Comparison of ENCODE assay signal across 18 cellular contexts in genomic region chrX:40065291-40066046, GRCh38. TPM values are rescaled to one million over a fixed set of nuclear protein-coding genes. Genes with fewer than 3 reads are reported as not detected.
DNase-seq lines count a peak whose midpoint lies in the region; ATAC-seq and TF ChIP-seq lines count a peak whose summit lies in the region.
"Had no signal": no experiment of that assay in that cellular context is flagged by ENCODE, and none has a peak within 500 bp of the region (broad histone marks: within the 10 kb centered on the region; RNA-seq: fewer than 3 reads in every experiment).

No MANE protein-coding gene starts in this region.

- POLR2A ChIA-PET in CD8-positive, alpha-beta memory T cell (lab: Charles Lee), result no interaction called here
- POLR2A ChIA-PET in activated CD8-positive, alpha-beta T cell treated with anti-CD3 and anti-CD28 coated beads for 36 hours (lab: Charles Lee), result no interaction called here

- peaks cover 0 to 86% (median under 1%) of the 10 kb centered on the region in 3 donors for H3K36me3 Mint-ChIP-seq in CD8-positive, alpha-beta memory T cell
- peaks cover 53% of the 10 kb centered on the region for H3K36me3 Mint-ChIP-seq in activated CD8-positive, alpha-beta T cell treated with anti-CD3 and anti-CD28 coated beads for 36 hours (ENCODE audit: low read depth)
- peaks cover 84% of the 10 kb centered on the region for H3K36me3 Mint-ChIP-seq in dendritic cell treated with granulocyte-macrophage colony-stimulating factor and Interleukin-4, amounts not matched to agents 40 ng/mL and 50 ng/mL, for 4 days (ENCODE audit: low read depth)

- DNase-seq in CD1c-positive myeloid dendritic cell (ENCODE audit: extremely low spot score) (peak; percentile 68), NCI-H1417 treated with DMSO at 0.1 percent for 48 hours (lab: John Stamatoyannopoulos, UW) (no peak)
- DNase-seq in CD8-positive, alpha-beta memory T cell, result no peak
- DNase-seq in activated CD8-positive, alpha-beta T cell treated with anti-CD3 and anti-CD28 coated beads for 36 hours, result peak; percentile 55
- DNase-seq: DND-41, dorsolateral prefrontal cortex, mammary epithelial cell, NCI-H2029 treated with DMSO at 0.1 percent for 48 hours, NCI-H524 treated with DMSO at 0.1 percent for 48 hours had no signal

- CTCF ChIA-PET in CD8-positive, alpha-beta memory T cell (lab: Charles Lee), result no interaction called here
- CTCF ChIA-PET in activated CD8-positive, alpha-beta T cell treated with anti-CD3 and anti-CD28 coated beads for 36 hours (lab: Charles Lee), result interaction anchor here (0.8 kb wide), 1 partner anchor 252 kb away, joined by 3 read pairs; no protein-coding TSS in a partner anchor

- no peak overlapping the region for H3K27ac ChIP-seq in CD8-positive, alpha-beta memory T cell (ENCODE audit: low read depth, low read length)
- H3K27ac ChIP-seq: dorsolateral prefrontal cortex, esophagus muscularis mucosa, psoas muscle, SJSA1, suprapubic skin had no signal

- intact Hi-C loops in activated CD8-positive, alpha-beta T cell treated with anti-CD3 and anti-CD28 coated beads for 36 hours (cut with micrococcal nuclease), result no loop called here
- intact Hi-C loops in dendritic cell treated with granulocyte-macrophage colony-stimulating factor and Interleukin-4, amounts not matched to agents 40 ng/mL and 50 ng/mL, for 4 days (cut with micrococcal nuclease), result no loop called here

- H3K4me3 Mint-ChIP-seq in CD8-positive, alpha-beta memory T cell, result peak overlapping the region in 5 of 7 donors; percentile 10 to 61 (median 41)
- H3K4me3 Mint-ChIP-seq in activated CD8-positive, alpha-beta T cell treated with anti-CD3 and anti-CD28 coated beads for 36 hours, result peak overlapping the region; percentile 42
- H3K4me3 Mint-ChIP-seq in dendritic cell treated with granulocyte-macrophage colony-stimulating factor and Interleukin-4, amounts not matched to agents 40 ng/mL and 50 ng/mL, for 4 days, result peak overlapping the region; percentile 17
- H3K4me3 Mint-ChIP-seq: B cell, nephron had no signal

- peak; percentile 68 for ATAC-seq in activated CD8-positive, alpha-beta T cell treated with anti-CD3 and anti-CD28 coated beads for 36 hours
- ATAC-seq in HG03097 (IDR thresholded peaks at IDR 0.05; ENCODE audit: low FRiP score, unreplicated experiment) (no peak), HG03457 (IDR thresholded peaks at IDR 0.05; ENCODE audit: unreplicated experiment) (no peak)

- H3K27me3 Mint-ChIP-seq in CD8-positive, alpha-beta memory T cell, result peaks cover 0 to 11% of the 10 kb centered on the region in 2 donors
- no peaks in the 10 kb centered on the region for H3K27me3 Mint-ChIP-seq in activated CD8-positive, alpha-beta T cell treated with anti-CD3 and anti-CD28 coated beads for 36 hours
- no peaks in the 10 kb centered on the region for H3K27me3 Mint-ChIP-seq in dendritic cell treated with granulocyte-macrophage colony-stimulating factor and Interleukin-4, amounts not matched to agents 40 ng/mL and 50 ng/mL, for 4 days
- H3K27me3 Mint-ChIP-seq: B cell had no signal

- H3K27me3 ChIP-seq in CD8-positive, alpha-beta memory T cell (ENCODE audit: insufficient read depth, low read length, poor library complexity, severe bottlenecking), result no peaks in the 10 kb centered on the region
- H3K27me3 ChIP-seq: esophagus muscularis mucosa, SJSA1, suprapubic skin had no signal

- H3K9me3 Mint-ChIP-seq in CD8-positive, alpha-beta memory T cell, result peaks cover 0 to 2% (median 0%) of the 10 kb centered on the region in 5 donors
- no peaks in the 10 kb centered on the region for H3K9me3 Mint-ChIP-seq in activated CD8-positive, alpha-beta T cell treated with anti-CD3 and anti-CD28 coated beads for 36 hours
- no peaks in the 10 kb centered on the region for H3K9me3 Mint-ChIP-seq in dendritic cell treated with granulocyte-macrophage colony-stimulating factor and Interleukin-4, amounts not matched to agents 40 ng/mL and 50 ng/mL, for 4 days

- H3K4me1 ChIP-seq in CD8-positive, alpha-beta memory T cell (ENCODE audit: insufficient read depth, low read length), result peaks cover 30% of the 10 kb centered on the region
- H3K4me1 ChIP-seq: psoas muscle, SJSA1 had no signal

- H3K4me1 Mint-ChIP-seq in CD8-positive, alpha-beta memory T cell, result peaks cover 49 to 67% (median 61%) of the 10 kb centered on the region in 3 donors
- peaks cover 69% of the 10 kb centered on the region for H3K4me1 Mint-ChIP-seq in activated CD8-positive, alpha-beta T cell treated with anti-CD3 and anti-CD28 coated beads for 36 hours (ENCODE audit: low read depth)
- peaks cover 44% of the 10 kb centered on the region for H3K4me1 Mint-ChIP-seq in dendritic cell treated with granulocyte-macrophage colony-stimulating factor and Interleukin-4, amounts not matched to agents 40 ng/mL and 50 ng/mL, for 4 days (ENCODE audit: low read depth)

- H3K4me3 ChIP-seq in CD8-positive, alpha-beta memory T cell (ENCODE audit: low read length), result no peak overlapping the region
- H3K4me3 ChIP-seq: dorsolateral prefrontal cortex, esophagus muscularis mucosa, psoas muscle, SJSA1, suprapubic skin had no signal

- no peak for TF ChIP-seq CTCF in activated CD8-positive, alpha-beta T cell treated with anti-CD3 and anti-CD28 coated beads for 36 hours (IDR thresholded peaks at IDR 0.05)

- peak overlapping the region; percentile 24 to 96 (median 84) for H3K27ac Mint-ChIP-seq in CD8-positive, alpha-beta memory T cell
- peak overlapping the region; percentile 85 for H3K27ac Mint-ChIP-seq in activated CD8-positive, alpha-beta T cell treated with anti-CD3 and anti-CD28 coated beads for 36 hours
- H3K27ac Mint-ChIP-seq in dendritic cell treated with granulocyte-macrophage colony-stimulating factor and Interleukin-4, amounts not matched to agents 40 ng/mL and 50 ng/mL, for 4 days, result peak overlapping the region; percentile 78
- H3K27ac Mint-ChIP-seq: B cell, nephron had no signal

- H3K36me3 ChIP-seq in CD8-positive, alpha-beta memory T cell (ENCODE audit: insufficient read depth, low read length), result peaks cover 24% of the 10 kb centered on the region

- H3K9me3 ChIP-seq in CD8-positive, alpha-beta memory T cell (ENCODE audit: low read length), result no peaks in the 10 kb centered on the region
- H3K9me3 ChIP-seq: esophagus muscularis mucosa, psoas muscle, SJSA1, suprapubic skin had no signal

RNA-seq across cellular contexts. Expression of gene BCOR, which starts 32.3 kb away (rescaled TPM):
- 10 to 100 TPM; 62.6 to 67.7 TPM for total RNA-seq in CD8-positive, alpha-beta memory T cell
- 7.2 TPM for polyA plus RNA-seq in CD8-positive, alpha-beta memory T cell
- total RNA-seq in activated CD8-positive, alpha-beta T cell treated with anti-CD3 and anti-CD28 coated beads for 36 hours, result 10 to 100 TPM; 38.3 to 39.6 TPM

Comparison
In these comparisons a context has a peak if more than half of its experiments do, and no peak if none do; other contexts are left out.
1. DNase-seq: peak in CD1c-positive myeloid dendritic cell (single experiment) and activated CD8-positive, alpha-beta T cell treated with anti-CD3 and anti-CD28 coated beads for 36 hours (single experiment); none in CD8-positive, alpha-beta memory T cell (0 of 5) and NCI-H1417 treated with DMSO at 0.1 percent for 48 hours (single experiment).
2. Peak in every context shown above with its lines, with median percentiles within 50 percentile points of each other: H3K27ac Mint-ChIP-seq and H3K4me3 Mint-ChIP-seq.